Comparison of ENCODE assay signal across 8 cellular contexts in genomic region chr21:17819114-17819877, GRCh38. TPM values are rescaled to one million over a fixed set of nuclear protein-coding genes. Genes with fewer than 3 reads are reported as not detected.
DNase-seq lines count a peak whose midpoint lies in the region; ATAC-seq and TF ChIP-seq lines count a peak whose summit lies in the region.

TSS of gene C21orf91 (minus strand) at chr21:17819356. CDS start at chr21:17818318, 1,038 bp downstream.

- DNase-seq in GF-D8 (lab: John Stamatoyannopoulos, UW) = peak; percentile 74
- DNase-seq in HCEC 1CT = peak; percentile 90
- DNase-seq in MM.1S = peak; percentile 83
- peak; percentile 88 for DNase-seq in SK-N-DZ (ENCODE audit: low spot score)
- DNase-seq in activated naive CD4-positive, alpha-beta T cell treated with anti-CD3 and anti-CD28 coated beads for 36 hours = peak; percentile 92
- peak; percentile 78 for DNase-seq in occipital lobe (lab: John Stamatoyannopoulos, UW)

- H3K36me3 ChIP-seq in MM.1S (replicated peaks; ENCODE audit: insufficient read depth, low read length) = peaks cover 7% of the 10 kb centered on the region; the same call in 1 of the 2 replicates
- H3K36me3 ChIP-seq in gastroesophageal sphincter = peaks cover 0 to 11% of the 10 kb centered on the region in 2 donors

- peaks cover 39% of the 10 kb centered on the region for H3K4me1 Mint-ChIP-seq in activated naive CD4-positive, alpha-beta T cell treated with anti-CD3 and anti-CD28 coated beads for 36 hours (ENCODE audit: low read depth)

- TF ChIP-seq EP300 in gastroesophageal sphincter (IDR thresholded peaks at IDR 0.05) = no peak

- H3F3A ChIP-seq in MM.1S (ENCODE audit: insufficient read depth, low read length) = peaks cover 30% of the 10 kb centered on the region

- no peaks in the 10 kb centered on the region for H3K27me3 Mint-ChIP-seq in activated naive CD4-positive, alpha-beta T cell treated with anti-CD3 and anti-CD28 coated beads for 36 hours (ENCODE audit: low read depth)

- H3K4me2 ChIP-seq in MM.1S (ENCODE audit: low read depth, low read length) = peak within 1 kb of the TSS; percentile 76

- peak within 1 kb of the TSS; percentile 81 for H3K9ac ChIP-seq in MM.1S (ENCODE audit: low read length)

- H3K9me3 Mint-ChIP-seq in activated naive CD4-positive, alpha-beta T cell treated with anti-CD3 and anti-CD28 coated beads for 36 hours = no peaks in the 10 kb centered on the region

- H3K9me2 ChIP-seq in MM.1S (replicated peaks; ENCODE audit: insufficient read depth, low read length) = no peaks in the 10 kb centered on the region

- H3K4me3 ChIP-seq in MM.1S (ENCODE audit: low read length) = peak within 1 kb of the TSS; percentile 90
- H3K4me3 ChIP-seq in gastroesophageal sphincter = peak within 1 kb of the TSS; percentile 88 to 91

- intact Hi-C loops in activated naive CD4-positive, alpha-beta T cell treated with anti-CD3 and anti-CD28 coated beads for 36 hours (cut with micrococcal nuclease) = loop anchor here (1.0 to 2.0 kb wide), 9 partner anchors 25 to 306 kb away; partner anchors contain the start of genes BTG3 and CXADR

- ATAC-seq in gastroesophageal sphincter = peak; percentile 98

- H3K4me1 ChIP-seq in MM.1S (ENCODE audit: low read length) (peaks cover 21% of the 10 kb centered on the region), gastroesophageal sphincter (peaks cover 0 to 37% (median 0%) of the 10 kb centered on the region in 3 donors)

- no peaks in the 10 kb centered on the region for H3K27me3 ChIP-seq in MM.1S (replicated peaks; ENCODE audit: insufficient read depth, low read length)
- no peaks in the 10 kb centered on the region for H3K27me3 ChIP-seq in gastroesophageal sphincter

- WGBS in gastroesophageal sphincter (ENCODE audit: low coverage in 1 of 2), 2 donors = 0% methylated on average over 1 to 2 of the region's 78 CpGs

- TF ChIP-seq CTCF in MM.1S (IDR thresholded peaks at IDR 0.05; ENCODE audit: low read length) = no peak
- TF ChIP-seq CTCF in gastroesophageal sphincter (IDR thresholded peaks at IDR 0.05) = peak in 1 of 4 experiments; percentile 5

- no peaks in the 10 kb centered on the region for H4K20me1 ChIP-seq in MM.1S (ENCODE audit: insufficient read depth, low read length)

- CTCF ChIA-PET in activated naive CD4-positive, alpha-beta T cell treated with anti-CD3 and anti-CD28 coated beads for 36 hours (lab: Charles Lee) = interaction anchor here (1.0 to 1.7 kb wide), 3 partner anchors 9 to 37 kb away, joined by 3 read pairs; no protein-coding TSS in a partner anchor

- peak within 1 kb of the TSS; percentile 49 for H2AFZ ChIP-seq in MM.1S (ENCODE audit: low read length)

- H3K27ac ChIP-seq in MM.1S (ENCODE audit: low read length) (peak within 1 kb of the TSS; percentile 82), gastroesophageal sphincter (peak within 1 kb of the TSS; percentile 73 to 93 (median 88)), temporal lobe (ENCODE audit: low read depth, low read length) (peak within 1 kb of the TSS; percentile 81)

- H3K9me3 ChIP-seq in MM.1S (replicated peaks; ENCODE audit: insufficient read depth, low read length) (no peaks in the 10 kb centered on the region), gastroesophageal sphincter (no peaks in the 10 kb centered on the region)

- H3K27ac Mint-ChIP-seq in activated naive CD4-positive, alpha-beta T cell treated with anti-CD3 and anti-CD28 coated beads for 36 hours = peak within 1 kb of the TSS; percentile 98

- peak within 1 kb of the TSS; percentile 96 for H3K4me3 Mint-ChIP-seq in activated naive CD4-positive, alpha-beta T cell treated with anti-CD3 and anti-CD28 coated beads for 36 hours

- peaks cover 21% of the 10 kb centered on the region for H3K36me3 Mint-ChIP-seq in activated naive CD4-positive, alpha-beta T cell treated with anti-CD3 and anti-CD28 coated beads for 36 hours (ENCODE audit: low read depth)

- H3K79me2 ChIP-seq in MM.1S (ENCODE audit: low read length) = peaks cover 49% of the 10 kb centered on the region

- TF ChIP-seq POLR2A in gastroesophageal sphincter (IDR thresholded peaks at IDR 0.05) = peak; percentile 81 to 84

RNA-seq across cellular contexts. Expression of gene C21orf91, which starts in this region (rescaled TPM):
- polyA plus RNA-seq in SK-N-DZ (2014; cell fraction: cytosol; rRNA removed) = 7.3 and 9.8 TPM in 2 replicates
- 5.9 and 8.4 TPM in 2 replicates for polyA plus RNA-seq in SK-N-DZ (2014; cell fraction: nucleus; rRNA removed)
- total RNA-seq in activated naive CD4-positive, alpha-beta T cell treated with anti-CD3 and anti-CD28 coated beads for 36 hours = 10 to 100 TPM; 25.6 to 25.8 TPM
- 10 to 100 TPM; 10.2 to 14.5 (median 12.3) TPM for total RNA-seq in gastroesophageal sphincter
- 16.4 TPM for total RNA-seq in occipital lobe
- total RNA-seq in temporal lobe = 8.6 TPM

Comparison
In these comparisons a context has a peak if more than half of its experiments do, and no peak if none do; other contexts are left out.
1. Peak in every context shown above with its lines: DNase-seq, ATAC-seq, H3K4me3 ChIP-seq and H3K27ac ChIP-seq.